8 cellular contexts compared by ENCODE assay signal in the genomic region with DNA sequence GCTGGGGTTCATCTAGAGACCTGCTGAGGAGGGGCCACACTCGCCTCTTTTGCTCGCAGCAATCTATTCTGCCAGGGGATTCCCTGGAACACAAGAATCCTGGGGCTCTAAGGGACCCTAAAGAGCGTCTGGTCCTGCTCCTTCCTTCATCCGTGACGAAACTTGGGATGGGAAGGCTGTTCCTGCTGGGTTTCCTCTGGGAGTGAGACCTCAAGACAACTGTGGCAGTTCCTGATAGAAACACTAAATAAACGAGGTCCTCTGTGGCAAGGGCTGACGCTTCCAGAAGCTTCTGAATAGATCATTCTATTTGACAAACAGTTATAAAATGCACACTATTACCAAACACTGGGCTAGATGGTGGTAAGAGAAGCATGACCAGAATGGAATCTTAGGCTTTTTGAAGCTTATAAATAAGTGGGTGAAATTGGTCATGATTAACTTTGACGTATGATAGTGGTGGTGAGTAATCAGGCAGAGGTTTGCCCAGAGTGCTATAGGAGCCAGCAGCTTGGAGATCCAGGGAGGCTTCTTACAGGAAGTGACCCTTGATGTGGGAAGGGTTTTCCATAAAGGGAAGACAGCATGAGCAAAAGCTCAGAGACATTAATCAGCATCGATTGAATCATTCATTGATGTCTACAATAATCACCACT.
A peak's percentile ranks its signal among the peaks of the same experiment; 100 is the strongest.
DNase-seq lines count a peak whose midpoint lies in the region; TF ChIP-seq lines count a peak whose summit lies in the region.
"Not testable (repeated sequence)": the region's sequence is repeated elsewhere in the genome, so short reads cannot be mapped to it uniquely, and the experiment has no call there.

No MANE protein-coding gene starts in this region.

- H3K27ac ChIP-seq in iPS-20b (ENCODE audit: low read length) = not testable (repeated sequence)

- not testable (repeated sequence) for H3K9me3 ChIP-seq in BE2C; endocrine pancreas (ENCODE audit: control insufficient read depth, low read length); iPS-20b (ENCODE audit: insufficient read depth, low read depth, low read length)

- peak overlapping the region; percentile 66 for H3K4me3 Mint-ChIP-seq in neural crest cell
- peak overlapping the region; percentile 22 for H3K4me3 Mint-ChIP-seq in stimulated activated naive CD8-positive, alpha-beta T cell treated with anti-CD3 and anti-CD28 coated beads, Interleukin-15, Interleukin-2, amounts not matched to agents 100 ng/mL and 50 ng/mL, for 24 hours

- not testable (repeated sequence) for TF ChIP-seq CTCF in BE2C (IDR thresholded peaks at IDR 0.05; ENCODE audit: low read depth, low read length); neural crest cell (conservative IDR thresholded peaks at IDR 0.05)

- not testable (repeated sequence) for H3K4me1 Mint-ChIP-seq in neural crest cell
- H3K4me1 Mint-ChIP-seq in stimulated activated naive CD8-positive, alpha-beta T cell treated with anti-CD3 and anti-CD28 coated beads, Interleukin-15, Interleukin-2, amounts not matched to agents 100 ng/mL and 50 ng/mL, for 24 hours (ENCODE audit: low read depth) = peaks cover 11% of the 10 kb centered on the region

- not testable (repeated sequence) for H3K36me3 Mint-ChIP-seq in neural crest cell (ENCODE audit: low read depth); stimulated activated naive CD8-positive, alpha-beta T cell treated with anti-CD3 and anti-CD28 coated beads, Interleukin-15, Interleukin-2, amounts not matched to agents 100 ng/mL and 50 ng/mL, for 24 hours (ENCODE audit: low read depth)

- H3K36me3 ChIP-seq in BE2C; endocrine pancreas (ENCODE audit: control insufficient read depth, insufficient read depth, low read length); iPS-20b (ENCODE audit: insufficient read depth, low read depth, low read length): not testable (repeated sequence)

- H3K4me3 ChIP-seq in BE2C (ENCODE audit: low read depth, low read length) (peak overlapping the region; percentile 33), endocrine pancreas (ENCODE audit: control insufficient read depth, insufficient read depth, low read length) (peak overlapping the region; percentile 29), iPS-20b (ENCODE audit: low read length) (peak overlapping the region; percentile 30; the same call in 1 of the 2 replicates)

- peak overlapping the region; percentile 60 for H3K9ac ChIP-seq in endocrine pancreas (ENCODE audit: control insufficient read depth, insufficient read depth, low read length)
- H3K9ac ChIP-seq in iPS-20b (ENCODE audit: low read depth, low read length) = not testable (repeated sequence)

- not testable (repeated sequence) for DNase-seq in BE2C; neural crest cell (ENCODE audit: low read depth, low spot score)
- DNase-seq in HCEC 1CT (peak; percentile 69), NCI-H2227 treated with DMSO at 0.1 percent for 48 hours (lab: John Stamatoyannopoulos, UW) (peak; percentile 14), amniotic epithelial cell (ENCODE audit: low read depth) (peak; percentile 71)

- peaks cover 69% of the 10 kb centered on the region for H3K27me3 Mint-ChIP-seq in neural crest cell (ENCODE audit: low read depth)
- peaks cover 52% of the 10 kb centered on the region for H3K27me3 Mint-ChIP-seq in stimulated activated naive CD8-positive, alpha-beta T cell treated with anti-CD3 and anti-CD28 coated beads, Interleukin-15, Interleukin-2, amounts not matched to agents 100 ng/mL and 50 ng/mL, for 24 hours

- H3K4me1 ChIP-seq in BE2C; endocrine pancreas (ENCODE audit: control insufficient read depth, insufficient read depth, low read length); iPS-20b (ENCODE audit: insufficient read depth, low read length): not testable (repeated sequence)

- H3K27ac Mint-ChIP-seq in neural crest cell (ENCODE audit: unreplicated experiment) = not testable (repeated sequence)
- H3K27ac Mint-ChIP-seq in stimulated activated naive CD8-positive, alpha-beta T cell treated with anti-CD3 and anti-CD28 coated beads, Interleukin-15, Interleukin-2, amounts not matched to agents 100 ng/mL and 50 ng/mL, for 24 hours = peak overlapping the region; percentile 46

- H3K27me3 ChIP-seq in BE2C; endocrine pancreas (ENCODE audit: control insufficient read depth, insufficient read depth, low read length): not testable (repeated sequence)
- peaks cover 15% of the 10 kb centered on the region for H3K27me3 ChIP-seq in iPS-20b (ENCODE audit: insufficient read depth, low read length)

- not testable (repeated sequence) for H3K9me3 Mint-ChIP-seq in neural crest cell; stimulated activated naive CD8-positive, alpha-beta T cell treated with anti-CD3 and anti-CD28 coated beads, Interleukin-15, Interleukin-2, amounts not matched to agents 100 ng/mL and 50 ng/mL, for 24 hours
